Comparison of ENCODE assay signal across 9 cellular contexts in the genomic region with DNA sequence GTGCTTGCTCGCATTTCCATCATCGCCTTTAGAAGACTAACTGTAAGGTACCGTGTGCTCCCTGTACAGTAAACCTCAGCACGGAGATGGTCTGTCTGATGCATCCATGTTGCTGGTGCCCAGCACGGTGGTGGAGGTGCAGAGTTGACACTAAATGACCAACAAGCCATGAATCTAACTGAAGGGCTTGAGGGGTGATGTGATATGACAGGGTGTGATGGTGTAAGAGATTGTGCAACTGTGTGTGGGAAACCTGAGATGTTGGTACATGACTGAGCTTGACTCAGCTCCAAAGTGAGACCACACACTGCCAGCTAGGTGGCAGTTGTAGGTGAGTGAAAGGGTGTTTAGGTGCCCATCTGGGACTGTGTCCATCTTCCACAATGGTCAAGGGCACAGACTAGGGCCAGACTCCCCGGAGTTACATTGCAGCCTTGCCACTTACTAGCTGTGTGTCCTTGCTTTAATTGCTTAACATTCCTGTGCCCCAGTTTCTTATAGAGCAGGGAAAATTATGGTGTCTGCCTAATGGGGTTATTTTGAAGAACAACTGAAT. TPM values are rescaled to one million over a fixed set of nuclear protein-coding genes. Genes with fewer than 3 reads are reported as not detected.
A peak's percentile ranks its signal among the peaks of the same experiment; 100 is the strongest.
DNase-seq lines count a peak whose midpoint lies in the region; ATAC-seq and TF ChIP-seq lines count a peak whose summit lies in the region.
"Had no signal": no experiment of that assay in that cellular context is flagged by ENCODE, and none has a peak within 500 bp of the region (broad histone marks: within the 10 kb centered on the region; RNA-seq: fewer than 3 reads in every experiment).

No MANE protein-coding gene starts in this region.

- peaks cover 100% of the 10 kb centered on the region for H3K4me1 Mint-ChIP-seq in stimulated activated naive CD8-positive, alpha-beta T cell treated with anti-CD3 and anti-CD28 coated beads, Interleukin-15, amount 100 ng/mL, for 72 hours

- H3K79me2 ChIP-seq in SK-N-SH (ENCODE audit: insufficient read depth) = peaks cover 74% of the 10 kb centered on the region

- CTCF ChIA-PET in SK-N-SH (lab: Yijun Ruan, JAX) = interaction anchor here (1.7 to 5.0 kb wide), 4 partner anchors 10 to 136 kb away, joined by 6 to 50 read pairs (median 8); no protein-coding TSS in a partner anchor

- TF ChIP-seq CTCF in SK-N-SH (IDR thresholded peaks at IDR 0.05) (no peak), foreskin fibroblast (IDR thresholded peaks at IDR 0.05; ENCODE audit: low read depth, low read length) (no peak), right atrium auricular region (IDR thresholded peaks at IDR 0.05) (no peak)

- H3K9me3 Mint-ChIP-seq in stimulated activated naive CD8-positive, alpha-beta T cell treated with anti-CD3 and anti-CD28 coated beads, Interleukin-15, amount 100 ng/mL, for 72 hours = no peaks in the 10 kb centered on the region

- no peak for TF ChIP-seq RAD21 in SK-N-SH (IDR thresholded peaks at IDR 0.05; ENCODE audit: low read length)

- H3K4me2 ChIP-seq in SK-N-SH = no peak overlapping the region

- H3K9me2 ChIP-seq in SK-N-SH = no peaks in the 10 kb centered on the region

- peak overlapping the region; percentile 10 to 43; a peak in 3 of 4 replicates for H3K27ac ChIP-seq in SK-N-SH (ENCODE audit: low read depth in 2 of 2, low read length in 1 of 2)
- H3K27ac ChIP-seq in right atrium auricular region = no peak overlapping the region

- POLR2A ChIA-PET in SK-N-SH (lab: Yijun Ruan, JAX) = interaction anchor here (0.8 kb wide), 1 partner anchor 136 kb away, joined by 3 read pairs; no protein-coding TSS in a partner anchor

- no peak for ATAC-seq in SK-N-SH treated with all-trans-retinoic acid at 6 μM for 48 hours
- peak; percentile 68 for ATAC-seq in stimulated activated naive CD8-positive, alpha-beta T cell treated with anti-CD3 and anti-CD28 coated beads, Interleukin-15, amount 100 ng/mL, for 72 hours
- no peak for ATAC-seq in HG03565 (IDR thresholded peaks at IDR 0.05; ENCODE audit: unreplicated experiment)

- no peaks in the 10 kb centered on the region for H3K27me3 Mint-ChIP-seq in stimulated activated naive CD8-positive, alpha-beta T cell treated with anti-CD3 and anti-CD28 coated beads, Interleukin-15, amount 100 ng/mL, for 72 hours

- no peaks in the 10 kb centered on the region for H4K20me1 ChIP-seq in SK-N-SH (ENCODE audit: insufficient read depth)

- H3K4me3 ChIP-seq in SK-N-SH (ENCODE audit: low read depth in 2 of 2, low read length in 1 of 2) = no peak overlapping the region
- no peak overlapping the region for H3K4me3 ChIP-seq in foreskin fibroblast (ENCODE audit: low read depth in 1 of 2, low read length in 2 of 2)
- no peak overlapping the region for H3K4me3 ChIP-seq in right atrium auricular region

- DNase-seq in SK-N-SH (no peak), SW480 (ENCODE audit: low spot score) (peak; percentile 80), foreskin fibroblast (peak; percentile 86 to 89), NCI-H69 (lab: John Stamatoyannopoulos, UW) (no peak), right atrium auricular region (ENCODE audit: low spot score) (no peak)
- DNase-seq in stimulated activated naive CD8-positive, alpha-beta T cell treated with anti-CD3 and anti-CD28 coated beads, Interleukin-15, amount 100 ng/mL, for 72 hours = no peak

- H3K36me3 ChIP-seq in SK-N-SH (replicated peaks in 1 of 2; ENCODE audit: control insufficient read depth in 1 of 2, insufficient read depth in 2 of 2, low read length in 1 of 2) (peaks cover 19 to 42% of the 10 kb centered on the region in 2 experiments), right atrium auricular region (no peaks in the 10 kb centered on the region)

- H3K27me3 ChIP-seq in SK-N-SH (ENCODE audit: insufficient read depth) (no peaks in the 10 kb centered on the region), right atrium auricular region (no peaks in the 10 kb centered on the region)
- H3K27me3 ChIP-seq: BE2C had no signal

- H3K9ac ChIP-seq in SK-N-SH = no peak overlapping the region

- no peak overlapping the region for H2AFZ ChIP-seq in SK-N-SH (ENCODE audit: low read depth)

- peak overlapping the region in 1 of 2 donors; percentile 52 for H3K4me3 Mint-ChIP-seq in stimulated activated naive CD8-positive, alpha-beta T cell treated with anti-CD3 and anti-CD28 coated beads, Interleukin-15, amount 100 ng/mL, for 72 hours

- WGBS in SK-N-SH (ENCODE audit: low lambda C conversion rate) = 93% methylated on average over 6 of the region's 6 CpGs

- H3K4me1 ChIP-seq in SK-N-SH (ENCODE audit: control insufficient read depth in 1 of 2, insufficient read depth in 2 of 2, low read depth in 1 of 2, low read length in 1 of 2) (peaks cover 27 to 37% of the 10 kb centered on the region in 2 experiments; a peak in 3 of 4 replicates), right atrium auricular region (peaks cover 0 to 36% of the 10 kb centered on the region in 2 donors)

- TF ChIP-seq EP300 in SK-N-SH (IDR thresholded peaks at IDR 0.05; ENCODE audit: borderline replicate concordance in 1 of 2, low read depth in 1 of 2, low read length in 1 of 2) = no peak

- H3K9me3 ChIP-seq in SK-N-SH = no peaks in the 10 kb centered on the region
- H3K9me3 ChIP-seq in right atrium auricular region = no peaks in the 10 kb centered on the region
- H3K9me3 ChIP-seq: BE2C had no signal

- H3F3A ChIP-seq in SK-N-SH (replicated peaks; ENCODE audit: insufficient read depth) = peaks cover 24% of the 10 kb centered on the region

- peak overlapping the region; percentile 89 to 95 for H3K27ac Mint-ChIP-seq in stimulated activated naive CD8-positive, alpha-beta T cell treated with anti-CD3 and anti-CD28 coated beads, Interleukin-15, amount 100 ng/mL, for 72 hours

TF ChIP-seq in SK-N-SH, 30 proteins besides CTCF, POLR2A, EP300 and RAD21 (continues in another document):
- no peak for TF ChIP-seq GABPA (IDR thresholded peaks at IDR 0.05; ENCODE audit: low read depth)
- TF ChIP-seq FOXM1 (IDR thresholded peaks at IDR 0.05; ENCODE audit: low read depth) = no peak
- TF ChIP-seq, protein P1, sequence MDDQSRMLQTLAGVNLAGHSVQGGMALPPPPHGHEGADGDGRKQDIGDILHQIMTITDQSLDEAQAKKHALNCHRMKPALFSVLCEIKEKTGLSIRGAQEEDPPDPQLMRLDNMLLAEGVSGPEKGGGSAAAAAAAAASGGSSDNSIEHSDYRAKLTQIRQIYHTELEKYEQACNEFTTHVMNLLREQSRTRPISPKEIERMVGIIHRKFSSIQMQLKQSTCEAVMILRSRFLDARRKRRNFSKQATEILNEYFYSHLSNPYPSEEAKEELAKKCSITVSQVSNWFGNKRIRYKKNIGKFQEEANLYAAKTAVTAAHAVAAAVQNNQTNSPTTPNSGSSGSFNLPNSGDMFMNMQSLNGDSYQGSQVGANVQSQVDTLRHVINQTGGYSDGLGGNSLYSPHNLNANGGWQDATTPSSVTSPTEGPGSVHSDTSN (IDR thresholded peaks at IDR 0.05) = peak; percentile 81
- TF ChIP-seq, protein P2, sequence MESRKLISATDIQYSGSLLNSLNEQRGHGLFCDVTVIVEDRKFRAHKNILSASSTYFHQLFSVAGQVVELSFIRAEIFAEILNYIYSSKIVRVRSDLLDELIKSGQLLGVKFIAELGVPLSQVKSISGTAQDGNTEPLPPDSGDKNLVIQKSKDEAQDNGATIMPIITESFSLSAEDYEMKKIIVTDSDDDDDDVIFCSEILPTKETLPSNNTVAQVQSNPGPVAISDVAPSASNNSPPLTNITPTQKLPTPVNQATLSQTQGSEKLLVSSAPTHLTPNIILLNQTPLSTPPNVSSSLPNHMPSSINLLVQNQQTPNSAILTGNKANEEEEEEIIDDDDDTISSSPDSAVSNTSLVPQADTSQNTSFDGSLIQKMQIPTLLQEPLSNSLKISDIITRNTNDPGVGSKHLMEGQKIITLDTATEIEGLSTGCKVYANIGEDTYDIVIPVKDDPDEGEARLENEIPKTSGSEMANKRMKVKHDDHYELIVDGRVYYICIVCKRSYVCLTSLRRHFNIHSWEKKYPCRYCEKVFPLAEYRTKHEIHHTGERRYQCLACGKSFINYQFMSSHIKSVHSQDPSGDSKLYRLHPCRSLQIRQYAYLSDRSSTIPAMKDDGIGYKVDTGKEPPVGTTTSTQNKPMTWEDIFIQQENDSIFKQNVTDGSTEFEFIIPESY (IDR thresholded peaks at IDR 0.05; ENCODE audit: borderline replicate concordance, low read depth) = no peak
- TF ChIP-seq POLR2AphosphoS5 (IDR thresholded peaks at IDR 0.05; ENCODE audit: low read depth, low read length) = no peak

TF ChIP-seq in SK-N-SH treated with all-trans-retinoic acid at 6 μM for 48 hours, 23 proteins besides CTCF, POLR2A, EP300 and RAD21 (continues in another document):
- TF ChIP-seq, protein P3, sequence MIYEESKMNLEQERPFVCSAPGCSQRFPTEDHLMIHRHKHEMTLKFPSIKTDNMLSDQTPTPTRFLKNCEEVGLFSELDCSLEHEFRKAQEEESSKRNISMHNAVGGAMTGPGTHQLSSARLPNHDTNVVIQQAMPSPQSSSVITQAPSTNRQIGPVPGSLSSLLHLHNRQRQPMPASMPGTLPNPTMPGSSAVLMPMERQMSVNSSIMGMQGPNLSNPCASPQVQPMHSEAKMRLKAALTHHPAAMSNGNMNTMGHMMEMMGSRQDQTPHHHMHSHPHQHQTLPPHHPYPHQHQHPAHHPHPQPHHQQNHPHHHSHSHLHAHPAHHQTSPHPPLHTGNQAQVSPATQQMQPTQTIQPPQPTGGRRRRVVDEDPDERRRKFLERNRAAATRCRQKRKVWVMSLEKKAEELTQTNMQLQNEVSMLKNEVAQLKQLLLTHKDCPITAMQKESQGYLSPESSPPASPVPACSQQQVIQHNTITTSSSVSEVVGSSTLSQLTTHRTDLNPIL (CRISPR knock-in tag; IDR thresholded peaks at IDR 0.05; ENCODE audit: low read depth) = no peak
- TF ChIP-seq ZNF70 (CRISPR knock-in tag; IDR thresholded peaks at IDR 0.05) (no peak), TOX (CRISPR knock-in tag; IDR thresholded peaks at IDR 0.05; ENCODE audit: borderline replicate concordance) (no peak), ZNF565 (CRISPR knock-in tag; conservative IDR thresholded peaks at IDR 0.05; ENCODE audit: low read depth) (no peak), ESRRG (CRISPR knock-in tag; IDR thresholded peaks at IDR 0.05) (no peak)
- TF ChIP-seq, protein P4, sequence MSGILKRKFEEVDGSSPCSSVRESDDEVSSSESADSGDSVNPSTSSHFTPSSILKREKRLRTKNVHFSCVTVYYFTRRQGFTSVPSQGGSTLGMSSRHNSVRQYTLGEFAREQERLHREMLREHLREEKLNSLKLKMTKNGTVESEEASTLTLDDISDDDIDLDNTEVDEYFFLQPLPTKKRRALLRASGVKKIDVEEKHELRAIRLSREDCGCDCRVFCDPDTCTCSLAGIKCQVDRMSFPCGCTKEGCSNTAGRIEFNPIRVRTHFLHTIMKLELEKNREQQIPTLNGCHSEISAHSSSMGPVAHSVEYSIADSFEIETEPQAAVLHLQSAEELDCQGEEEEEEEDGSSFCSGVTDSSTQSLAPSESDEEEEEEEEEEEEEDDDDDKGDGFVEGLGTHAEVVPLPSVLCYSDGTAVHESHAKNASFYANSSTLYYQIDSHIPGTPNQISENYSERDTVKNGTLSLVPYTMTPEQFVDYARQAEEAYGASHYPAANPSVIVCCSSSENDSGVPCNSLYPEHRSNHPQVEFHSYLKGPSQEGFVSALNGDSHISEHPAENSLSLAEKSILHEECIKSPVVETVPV (CRISPR knock-in tag; IDR thresholded peaks at IDR 0.05) = no peak

RNA-seq across cellular contexts. Expression of a gene that starts 21.4 kb away (rescaled TPM):
- polyA plus RNA-seq in SK-N-SH (2012; rRNA removed) = 50.5 and 63.8 TPM in 2 replicates
- 26.8 and 43.4 TPM in 2 replicates for polyA plus RNA-seq in SK-N-SH (2012; cell fraction: cytosol; rRNA removed)
- 110 and 122 TPM in 2 replicates for polyA plus RNA-seq in SK-N-SH (2012; cell fraction: nucleus; rRNA removed)
- total RNA-seq in right atrium auricular region = 10 to 100 TPM; 25.0 to 51.5 TPM

Comparison
In these comparisons a context has a peak if more than half of its experiments do, and no peak if none do; other contexts are left out.
1. DNase-seq: peak in SW480 (single experiment) and foreskin fibroblast (2 of 2); none in SK-N-SH (single experiment), stimulated activated naive CD8-positive, alpha-beta T cell treated with anti-CD3 and anti-CD28 coated beads, Interleukin-15, amount 100 ng/mL, for 72 hours (0 of 2), NCI-H69 (single experiment) and right atrium auricular region (single experiment).
2. H3K27ac ChIP-seq: peak in SK-N-SH (2 of 2); none in right atrium auricular region (0 of 2).